ENCODE assay signal across 8 cellular contexts in the genomic region with DNA sequence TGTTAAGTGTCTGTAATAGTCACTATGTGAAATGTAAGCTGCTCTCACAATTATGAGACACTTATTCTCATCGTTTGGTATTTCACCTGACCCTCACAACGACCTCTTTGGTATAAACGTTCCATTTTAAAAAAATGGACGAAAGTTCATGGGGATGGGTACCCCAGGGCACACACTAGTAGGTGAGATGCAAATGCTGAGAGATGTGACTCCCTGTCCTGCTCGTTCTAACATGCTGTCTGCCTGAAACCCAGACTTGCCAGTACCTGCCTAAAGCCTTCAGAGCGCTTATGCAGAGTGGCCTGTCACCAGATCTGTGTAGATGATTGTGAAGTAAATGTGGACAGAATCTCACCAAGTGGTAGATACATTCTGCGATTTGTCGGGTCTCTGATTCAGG. TPM values are rescaled to one million over a fixed set of nuclear protein-coding genes. Genes with fewer than 3 reads are reported as not detected.
DNase-seq lines count a peak whose midpoint lies in the region; ATAC-seq and TF ChIP-seq lines count a peak whose summit lies in the region.
"Not testable (repeated sequence)": the region's sequence is repeated elsewhere in the genome, so short reads cannot be mapped to it uniquely, and the experiment has no call there.

No MANE protein-coding gene starts in this region.

- not testable (repeated sequence) for TF ChIP-seq CTCF in lower lobe of right lung (IDR thresholded peaks at IDR 0.05)

- peak overlapping the region; percentile 92 to 98 (median 97) for H3K4me3 Mint-ChIP-seq in CD4-positive, CD25-positive, alpha-beta regulatory T cell
- peak overlapping the region; percentile 76 for H3K4me3 Mint-ChIP-seq in activated naive CD4-positive, alpha-beta T cell treated with anti-CD3 and anti-CD28 coated beads, Interleukin-2, amount 50 U/mL, for 24 hours

- not testable (repeated sequence) for H3K27me3 ChIP-seq in CD4-positive, CD25-positive, alpha-beta regulatory T cell (ENCODE audit: control insufficient read depth, insufficient read depth, low read length); MG63; lower lobe of right lung (ENCODE audit: low read depth); skeletal muscle tissue (ENCODE audit: control insufficient read depth in 3 of 3, insufficient read depth in 3 of 3, low read length in 3 of 3)

- not testable (repeated sequence) for ATAC-seq in CD4-positive, CD25-positive, alpha-beta regulatory T cell (ENCODE audit: low read depth in 2 of 2)
- ATAC-seq in GM19452 (IDR thresholded peaks at IDR 0.05; ENCODE audit: unreplicated experiment) (peak; percentile 27), HG02973 (IDR thresholded peaks at IDR 0.05; ENCODE audit: unreplicated experiment) (peak; percentile 33), esophagus mucosa (peak; percentile 97), lower lobe of right lung (peak; percentile 50 to 51)

- H3K27ac Mint-ChIP-seq in CD4-positive, CD25-positive, alpha-beta regulatory T cell, result peak overlapping the region in 1 of 3 donors; percentile 55
- not testable (repeated sequence) for H3K27ac Mint-ChIP-seq in activated naive CD4-positive, alpha-beta T cell treated with anti-CD3 and anti-CD28 coated beads, Interleukin-2, amount 50 U/mL, for 24 hours

- not testable (repeated sequence) for H3K4me1 ChIP-seq in CD4-positive, CD25-positive, alpha-beta regulatory T cell (ENCODE audit: control insufficient read depth, insufficient read depth, low read length, poor library complexity, severe bottlenecking); lower lobe of right lung; skeletal muscle tissue (ENCODE audit: control insufficient read depth in 3 of 3, insufficient read depth in 3 of 3, low read length in 3 of 3)

- H3K36me3 ChIP-seq in CD4-positive, CD25-positive, alpha-beta regulatory T cell (ENCODE audit: control insufficient read depth, insufficient read depth, low read length); MG63; lower lobe of right lung; skeletal muscle tissue (ENCODE audit: control insufficient read depth in 3 of 3, insufficient read depth in 3 of 3, low read length in 3 of 3): not testable (repeated sequence)

- peak overlapping the region; percentile 41 for H3K4me3 ChIP-seq in CD4-positive, CD25-positive, alpha-beta regulatory T cell (ENCODE audit: low read depth, low read length)
- H3K4me3 ChIP-seq in MG63, result peak overlapping the region; percentile 49
- peak overlapping the region; percentile 62 for H3K4me3 ChIP-seq in lower lobe of right lung
- peak overlapping the region; percentile 49 to 63 (median 56) for H3K4me3 ChIP-seq in skeletal muscle tissue (ENCODE audit: low read length in 3 of 3)

- not testable (repeated sequence) for H3K9me3 ChIP-seq in CD4-positive, CD25-positive, alpha-beta regulatory T cell (ENCODE audit: control insufficient read depth in 2 of 2, low read length in 2 of 2); MG63; lower lobe of right lung; skeletal muscle tissue (ENCODE audit: control insufficient read depth in 3 of 3, low read length in 3 of 3)

- H3K9me3 Mint-ChIP-seq in CD4-positive, CD25-positive, alpha-beta regulatory T cell; activated naive CD4-positive, alpha-beta T cell treated with anti-CD3 and anti-CD28 coated beads, Interleukin-2, amount 50 U/mL, for 24 hours: not testable (repeated sequence)

- DNase-seq in CD4-positive, CD25-positive, alpha-beta regulatory T cell, result peak in 1 of 3 donors; percentile 2
- DNase-seq in MG63, lower lobe of right lung: not testable (repeated sequence)

- intact Hi-C loops in lower lobe of right lung (cut with DNase I), result not testable (repeated sequence)

- H3K36me3 Mint-ChIP-seq in CD4-positive, CD25-positive, alpha-beta regulatory T cell; activated naive CD4-positive, alpha-beta T cell treated with anti-CD3 and anti-CD28 coated beads, Interleukin-2, amount 50 U/mL, for 24 hours: not testable (repeated sequence)

- H3K9ac ChIP-seq in skeletal muscle tissue (ENCODE audit: low read depth in 1 of 3, low read length in 3 of 3), result peak overlapping the region in 2 of 3 donors; percentile 23 to 79

- H3K27ac ChIP-seq in CD4-positive, CD25-positive, alpha-beta regulatory T cell (ENCODE audit: insufficient read depth, low read length, poor library complexity, severe bottlenecking); lower lobe of right lung; skeletal muscle tissue (ENCODE audit: low read depth, low read length): not testable (repeated sequence)

- H3K27me3 Mint-ChIP-seq in CD4-positive, CD25-positive, alpha-beta regulatory T cell; activated naive CD4-positive, alpha-beta T cell treated with anti-CD3 and anti-CD28 coated beads, Interleukin-2, amount 50 U/mL, for 24 hours: not testable (repeated sequence)

- peaks cover 0 to 15% (median 3%) of the 10 kb centered on the region in 4 donors for H3K4me1 Mint-ChIP-seq in CD4-positive, CD25-positive, alpha-beta regulatory T cell
- peaks cover 12% of the 10 kb centered on the region for H3K4me1 Mint-ChIP-seq in activated naive CD4-positive, alpha-beta T cell treated with anti-CD3 and anti-CD28 coated beads, Interleukin-2, amount 50 U/mL, for 24 hours

RNA-seq across cellular contexts. Expression of a gene that starts 0.6 kb away (rescaled TPM):
- 1.5 TPM for total RNA-seq in CD4-positive, CD25-positive, alpha-beta regulatory T cell
- polyA plus RNA-seq in CD4-positive, CD25-positive, alpha-beta regulatory T cell, result 1 to 10 TPM; 1.6 to 2.8 (median 2.3) TPM
- 2.9 and 5.2 TPM in 2 replicates for total RNA-seq in MG63 (2014; rRNA removed; shearing (Covaris generic); ENCODE audit: low replicate concordance)
- total RNA-seq in esophagus mucosa (4.7 TPM), lower lobe of right lung (5.4 TPM), skeletal muscle tissue (9.9 TPM)
